ENCODE assay signal across 1 cellular context in the genomic region with DNA sequence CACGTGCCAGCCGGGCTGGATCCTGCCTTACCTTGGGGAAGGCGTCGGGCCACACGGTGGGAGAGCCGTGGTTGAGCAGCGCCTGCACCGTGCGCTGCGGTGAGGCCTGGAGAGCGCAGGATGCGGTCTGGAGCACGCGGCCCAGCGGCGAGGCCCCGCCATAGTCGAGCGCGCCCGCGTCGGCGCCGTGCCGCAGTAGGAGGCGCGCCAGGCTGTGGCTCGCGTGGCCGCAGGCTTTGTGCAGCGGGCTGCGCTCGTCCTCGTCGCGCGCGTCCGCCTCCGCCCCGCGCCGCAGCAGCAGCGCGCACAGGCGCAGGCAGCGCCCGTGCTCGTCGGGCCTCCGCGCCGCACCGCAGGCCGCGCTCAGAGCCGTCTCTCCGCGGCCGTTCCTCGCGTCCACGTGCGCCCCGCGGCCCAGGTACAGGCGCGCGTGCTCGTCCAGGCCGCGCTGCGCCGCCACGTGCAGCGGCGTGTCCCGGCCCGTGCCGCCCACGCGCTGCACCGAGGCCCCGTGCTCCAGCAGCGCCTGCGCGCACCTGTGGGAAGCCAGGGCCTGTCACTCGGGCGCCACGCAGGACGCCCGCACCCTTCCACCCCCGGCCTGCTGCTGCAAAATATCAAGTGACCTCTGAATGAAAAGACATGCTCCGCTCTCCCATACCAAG.
TF ChIP-seq lines count a peak whose summit lies in the region.

No MANE protein-coding gene starts in this region.

TF ChIP-seq in H1, 55 proteins besides CTCF, POLR2A, EP300 and RAD21:
- no peak for TF ChIP-seq TAF7 (optimal IDR thresholded peaks at IDR 0.05; ENCODE audit: borderline replicate concordance, low read depth, low read length)
- no peak for TF ChIP-seq POU5F1 (IDR thresholded peaks at IDR 0.05; ENCODE audit: low read depth, low read length)
- TF ChIP-seq BCL11A (IDR thresholded peaks at IDR 0.05; ENCODE audit: low read depth in 2 of 2, low read length in 2 of 2) = no peak
- TF ChIP-seq SRF (IDR thresholded peaks at IDR 0.05; ENCODE audit: low read depth, low read length) = no peak
- no peak for TF ChIP-seq SIRT6 (IDR thresholded peaks at IDR 0.05; ENCODE audit: low read length)
- TF ChIP-seq, protein P1, sequence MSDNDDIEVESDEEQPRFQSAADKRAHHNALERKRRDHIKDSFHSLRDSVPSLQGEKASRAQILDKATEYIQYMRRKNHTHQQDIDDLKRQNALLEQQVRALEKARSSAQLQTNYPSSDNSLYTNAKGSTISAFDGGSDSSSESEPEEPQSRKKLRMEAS (IDR thresholded peaks at IDR 0.05) = no peak
- TF ChIP-seq SP2 (IDR thresholded peaks at IDR 0.05; ENCODE audit: low read length) = no peak
- TF ChIP-seq CHD2 (IDR thresholded peaks at IDR 0.05; ENCODE audit: low read length) = no peak
- no peak for TF ChIP-seq JUND (IDR thresholded peaks at IDR 0.05; ENCODE audit: low read length)
- no peak for TF ChIP-seq RNF2 (IDR thresholded peaks at IDR 0.05; ENCODE audit: borderline replicate concordance, low read depth, low read length, missing control alignments, poor library complexity, severe bottlenecking)
- no peak for TF ChIP-seq HDAC2 (IDR thresholded peaks at IDR 0.05; ENCODE audit: borderline replicate concordance in 1 of 2, low read depth in 2 of 2, low read length in 2 of 2)
- TF ChIP-seq CHD1 (IDR thresholded peaks at IDR 0.05; ENCODE audit: low read depth, low read length) = no peak
- TF ChIP-seq CBX8 (IDR thresholded peaks at IDR 0.05; ENCODE audit: borderline replicate concordance, low read depth, low read length) = no peak
- TF ChIP-seq, protein P2, sequence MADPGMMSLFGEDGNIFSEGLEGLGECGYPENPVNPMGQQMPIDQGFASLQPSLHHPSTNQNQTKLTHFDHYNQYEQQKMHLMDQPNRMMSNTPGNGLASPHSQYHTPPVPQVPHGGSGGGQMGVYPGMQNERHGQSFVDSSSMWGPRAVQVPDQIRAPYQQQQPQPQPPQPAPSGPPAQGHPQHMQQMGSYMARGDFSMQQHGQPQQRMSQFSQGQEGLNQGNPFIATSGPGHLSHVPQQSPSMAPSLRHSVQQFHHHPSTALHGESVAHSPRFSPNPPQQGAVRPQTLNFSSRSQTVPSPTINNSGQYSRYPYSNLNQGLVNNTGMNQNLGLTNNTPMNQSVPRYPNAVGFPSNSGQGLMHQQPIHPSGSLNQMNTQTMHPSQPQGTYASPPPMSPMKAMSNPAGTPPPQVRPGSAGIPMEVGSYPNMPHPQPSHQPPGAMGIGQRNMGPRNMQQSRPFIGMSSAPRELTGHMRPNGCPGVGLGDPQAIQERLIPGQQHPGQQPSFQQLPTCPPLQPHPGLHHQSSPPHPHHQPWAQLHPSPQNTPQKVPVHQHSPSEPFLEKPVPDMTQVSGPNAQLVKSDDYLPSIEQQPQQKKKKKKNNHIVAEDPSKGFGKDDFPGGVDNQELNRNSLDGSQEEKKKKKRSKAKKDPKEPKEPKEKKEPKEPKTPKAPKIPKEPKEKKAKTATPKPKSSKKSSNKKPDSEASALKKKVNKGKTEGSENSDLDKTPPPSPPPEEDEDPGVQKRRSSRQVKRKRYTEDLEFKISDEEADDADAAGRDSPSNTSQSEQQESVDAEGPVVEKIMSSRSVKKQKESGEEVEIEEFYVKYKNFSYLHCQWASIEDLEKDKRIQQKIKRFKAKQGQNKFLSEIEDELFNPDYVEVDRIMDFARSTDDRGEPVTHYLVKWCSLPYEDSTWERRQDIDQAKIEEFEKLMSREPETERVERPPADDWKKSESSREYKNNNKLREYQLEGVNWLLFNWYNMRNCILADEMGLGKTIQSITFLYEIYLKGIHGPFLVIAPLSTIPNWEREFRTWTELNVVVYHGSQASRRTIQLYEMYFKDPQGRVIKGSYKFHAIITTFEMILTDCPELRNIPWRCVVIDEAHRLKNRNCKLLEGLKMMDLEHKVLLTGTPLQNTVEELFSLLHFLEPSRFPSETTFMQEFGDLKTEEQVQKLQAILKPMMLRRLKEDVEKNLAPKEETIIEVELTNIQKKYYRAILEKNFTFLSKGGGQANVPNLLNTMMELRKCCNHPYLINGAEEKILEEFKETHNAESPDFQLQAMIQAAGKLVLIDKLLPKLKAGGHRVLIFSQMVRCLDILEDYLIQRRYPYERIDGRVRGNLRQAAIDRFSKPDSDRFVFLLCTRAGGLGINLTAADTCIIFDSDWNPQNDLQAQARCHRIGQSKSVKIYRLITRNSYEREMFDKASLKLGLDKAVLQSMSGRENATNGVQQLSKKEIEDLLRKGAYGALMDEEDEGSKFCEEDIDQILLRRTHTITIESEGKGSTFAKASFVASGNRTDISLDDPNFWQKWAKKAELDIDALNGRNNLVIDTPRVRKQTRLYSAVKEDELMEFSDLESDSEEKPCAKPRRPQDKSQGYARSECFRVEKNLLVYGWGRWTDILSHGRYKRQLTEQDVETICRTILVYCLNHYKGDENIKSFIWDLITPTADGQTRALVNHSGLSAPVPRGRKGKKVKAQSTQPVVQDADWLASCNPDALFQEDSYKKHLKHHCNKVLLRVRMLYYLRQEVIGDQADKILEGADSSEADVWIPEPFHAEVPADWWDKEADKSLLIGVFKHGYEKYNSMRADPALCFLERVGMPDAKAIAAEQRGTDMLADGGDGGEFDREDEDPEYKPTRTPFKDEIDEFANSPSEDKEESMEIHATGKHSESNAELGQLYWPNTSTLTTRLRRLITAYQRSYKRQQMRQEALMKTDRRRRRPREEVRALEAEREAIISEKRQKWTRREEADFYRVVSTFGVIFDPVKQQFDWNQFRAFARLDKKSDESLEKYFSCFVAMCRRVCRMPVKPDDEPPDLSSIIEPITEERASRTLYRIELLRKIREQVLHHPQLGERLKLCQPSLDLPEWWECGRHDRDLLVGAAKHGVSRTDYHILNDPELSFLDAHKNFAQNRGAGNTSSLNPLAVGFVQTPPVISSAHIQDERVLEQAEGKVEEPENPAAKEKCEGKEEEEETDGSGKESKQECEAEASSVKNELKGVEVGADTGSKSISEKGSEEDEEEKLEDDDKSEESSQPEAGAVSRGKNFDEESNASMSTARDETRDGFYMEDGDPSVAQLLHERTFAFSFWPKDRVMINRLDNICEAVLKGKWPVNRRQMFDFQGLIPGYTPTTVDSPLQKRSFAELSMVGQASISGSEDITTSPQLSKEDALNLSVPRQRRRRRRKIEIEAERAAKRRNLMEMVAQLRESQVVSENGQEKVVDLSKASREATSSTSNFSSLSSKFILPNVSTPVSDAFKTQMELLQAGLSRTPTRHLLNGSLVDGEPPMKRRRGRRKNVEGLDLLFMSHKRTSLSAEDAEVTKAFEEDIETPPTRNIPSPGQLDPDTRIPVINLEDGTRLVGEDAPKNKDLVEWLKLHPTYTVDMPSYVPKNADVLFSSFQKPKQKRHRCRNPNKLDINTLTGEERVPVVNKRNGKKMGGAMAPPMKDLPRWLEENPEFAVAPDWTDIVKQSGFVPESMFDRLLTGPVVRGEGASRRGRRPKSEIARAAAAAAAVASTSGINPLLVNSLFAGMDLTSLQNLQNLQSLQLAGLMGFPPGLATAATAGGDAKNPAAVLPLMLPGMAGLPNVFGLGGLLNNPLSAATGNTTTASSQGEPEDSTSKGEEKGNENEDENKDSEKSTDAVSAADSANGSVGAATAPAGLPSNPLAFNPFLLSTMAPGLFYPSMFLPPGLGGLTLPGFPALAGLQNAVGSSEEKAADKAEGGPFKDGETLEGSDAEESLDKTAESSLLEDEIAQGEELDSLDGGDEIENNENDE (IDR thresholded peaks at IDR 0.05; ENCODE audit: insufficient replicate concordance, low read length) = no peak
- TF ChIP-seq, protein P3, sequence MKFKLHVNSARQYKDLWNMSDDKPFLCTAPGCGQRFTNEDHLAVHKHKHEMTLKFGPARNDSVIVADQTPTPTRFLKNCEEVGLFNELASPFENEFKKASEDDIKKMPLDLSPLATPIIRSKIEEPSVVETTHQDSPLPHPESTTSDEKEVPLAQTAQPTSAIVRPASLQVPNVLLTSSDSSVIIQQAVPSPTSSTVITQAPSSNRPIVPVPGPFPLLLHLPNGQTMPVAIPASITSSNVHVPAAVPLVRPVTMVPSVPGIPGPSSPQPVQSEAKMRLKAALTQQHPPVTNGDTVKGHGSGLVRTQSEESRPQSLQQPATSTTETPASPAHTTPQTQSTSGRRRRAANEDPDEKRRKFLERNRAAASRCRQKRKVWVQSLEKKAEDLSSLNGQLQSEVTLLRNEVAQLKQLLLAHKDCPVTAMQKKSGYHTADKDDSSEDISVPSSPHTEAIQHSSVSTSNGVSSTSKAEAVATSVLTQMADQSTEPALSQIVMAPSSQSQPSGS (IDR thresholded peaks at IDR 0.05; ENCODE audit: low read length) = no peak
